9 cellular contexts compared by ENCODE assay signal in the genomic region with DNA sequence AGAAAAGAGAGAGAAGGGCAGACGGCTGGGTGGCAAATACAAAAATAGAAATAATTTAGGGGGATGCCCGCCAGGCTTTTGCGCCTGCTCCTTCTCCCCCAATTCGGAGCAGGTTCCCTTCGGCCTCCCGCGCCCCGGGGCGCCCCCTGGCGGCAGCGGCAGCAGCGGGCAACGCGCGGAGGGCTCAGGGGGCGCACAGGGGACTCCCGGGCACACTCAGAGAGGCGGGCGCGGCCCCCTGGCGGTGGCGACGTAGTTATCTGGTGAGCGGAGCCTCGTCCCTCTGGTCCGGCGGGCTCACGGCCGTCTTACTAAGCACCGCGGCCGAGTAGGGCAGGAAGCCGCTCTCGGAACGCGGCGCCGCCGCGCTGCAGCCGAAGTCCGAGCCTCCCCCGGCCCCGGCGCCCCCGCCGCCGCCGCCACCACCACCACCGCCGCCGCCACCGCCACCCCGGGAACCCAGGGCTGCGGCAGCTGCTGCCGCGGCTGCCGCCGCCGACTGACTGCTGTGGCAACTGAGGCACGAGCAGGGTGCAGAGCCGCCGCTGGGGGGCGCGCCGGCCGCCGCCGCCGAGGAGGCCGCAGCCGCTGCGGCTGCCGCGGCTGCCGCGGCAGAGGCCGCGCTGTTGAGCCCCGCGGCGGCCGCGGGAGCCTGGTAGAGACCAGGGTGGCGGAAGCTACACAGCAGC. TPM values are rescaled to one million over a fixed set of nuclear protein-coding genes. Genes with fewer than 3 reads are reported as not detected.
DNase-seq lines count a peak whose midpoint lies in the region; TF ChIP-seq lines count a peak whose summit lies in the region.
"Had no signal": no experiment of that assay in that cellular context is flagged by ENCODE, and none has a peak within 500 bp of the region (broad histone marks: within the 10 kb centered on the region; RNA-seq: fewer than 3 reads in every experiment).

No MANE protein-coding gene starts in this region.

- DNase-seq in activated naive CD4-positive, alpha-beta T cell treated with Interleukin-2 at 50 U/mL for 16 hours: no peak
- DNase-seq in NCI-H2171 (lab: John Stamatoyannopoulos, UW) (peak; percentile 65), ascending aorta (ENCODE audit: low spot score in 2 of 2) (no peak), iris pigment epithelial cell (ENCODE audit: low read depth) (peak; percentile 14), tibial nerve (ENCODE audit: low spot score in 2 of 2) (no peak), HPDE6-E6E7 (ENCODE audit: extremely low spot score) (no peak), Kasumi-1 (lab: John Stamatoyannopoulos, UW) (no peak)

- H3K27me3 ChIP-seq in ascending aorta: peaks cover 75% of the 10 kb centered on the region
- H3K27me3 ChIP-seq in tibial nerve: peaks cover 28 to 97% of the 10 kb centered on the region in 2 donors

- H3K36me3 ChIP-seq in ascending aorta: no peaks in the 10 kb centered on the region
- H3K36me3 ChIP-seq in tibial nerve: no peaks in the 10 kb centered on the region

- peaks cover 67% of the 10 kb centered on the region for H3K27me3 Mint-ChIP-seq in activated naive CD4-positive, alpha-beta T cell treated with anti-CD3 and anti-CD28 coated beads, Interleukin-2, amount 50 U/mL, for 24 hours

- H3K4me3 Mint-ChIP-seq in activated naive CD4-positive, alpha-beta T cell treated with anti-CD3 and anti-CD28 coated beads, Interleukin-2, amount 50 U/mL, for 24 hours: no peak overlapping the region

- H3K9me3 ChIP-seq in ascending aorta (no peaks in the 10 kb centered on the region), tibial nerve (no peaks in the 10 kb centered on the region)

- H3K9me3 Mint-ChIP-seq in activated naive CD4-positive, alpha-beta T cell treated with anti-CD3 and anti-CD28 coated beads, Interleukin-2, amount 50 U/mL, for 24 hours: peaks cover 25% of the 10 kb centered on the region

- peaks cover 6% of the 10 kb centered on the region for H3K4me1 Mint-ChIP-seq in activated naive CD4-positive, alpha-beta T cell treated with anti-CD3 and anti-CD28 coated beads, Interleukin-2, amount 50 U/mL, for 24 hours

- peaks cover 25% of the 10 kb centered on the region for H3K36me3 Mint-ChIP-seq in activated naive CD4-positive, alpha-beta T cell treated with anti-CD3 and anti-CD28 coated beads, Interleukin-2, amount 50 U/mL, for 24 hours

- TF ChIP-seq CTCF in ascending aorta (IDR thresholded peaks at IDR 0.05): peak; percentile 36 to 58 (median 54)
- TF ChIP-seq CTCF in tibial nerve (IDR thresholded peaks at IDR 0.05): peak; percentile 27 to 43 (median 39)

- intact Hi-C loops in ascending aorta (cut with DNase I): loop anchor here (5.0 kb wide), 1 partner anchor 42 kb away; the partner anchor contains the start of gene HOXD9

- H3K27ac ChIP-seq in ascending aorta (no peak overlapping the region), tibial nerve (no peak overlapping the region)

- no peak for TF ChIP-seq EP300 in tibial nerve (IDR thresholded peaks at IDR 0.05)

- H3K4me1 ChIP-seq in ascending aorta (no peaks in the 10 kb centered on the region), tibial nerve (peaks cover 0 to 54% (median 4%) of the 10 kb centered on the region in 4 donors)

- peak overlapping the region; percentile 78 for H3K27ac Mint-ChIP-seq in activated naive CD4-positive, alpha-beta T cell treated with anti-CD3 and anti-CD28 coated beads, Interleukin-2, amount 50 U/mL, for 24 hours

- H3K4me3 ChIP-seq in ascending aorta: peak overlapping the region; percentile 28 to 37
- peak overlapping the region in 1 of 4 donors; percentile 21 for H3K4me3 ChIP-seq in tibial nerve

- 2% methylated on average over 41 of the region's 85 CpGs for WGBS in tibial nerve, 2 donors

- TF ChIP-seq POLR2A in tibial nerve (IDR thresholded peaks at IDR 0.05): no peak

RNA-seq across cellular contexts. Expression of gene EVX2, which starts 3.8 kb away (rescaled TPM):
- total RNA-seq in ascending aorta: not detected
- total RNA-seq in tibial nerve: not detected
- total RNA-seq: frontal cortex had no signal

RNA-seq across cellular contexts. Expression of gene HOXD13, which starts 12.5 kb away (rescaled TPM):
- total RNA-seq in ascending aorta (not detected), tibial nerve (under 1 TPM in 1 of 4 donors, not detected in 3; 0.21 TPM)
- total RNA-seq: frontal cortex had no signal

RNA-seq across cellular contexts. Expression of gene HOXD12, which starts 19.6 kb away (rescaled TPM):
- total RNA-seq in ascending aorta: not detected
- not detected for total RNA-seq in tibial nerve
- total RNA-seq: frontal cortex had no signal

RNA-seq across cellular contexts. Expression of gene HOXD11, which starts 27.1 kb away (rescaled TPM):
- total RNA-seq in ascending aorta: not detected
- 1 to 10 TPM in 2 of 4 donors, under 1 TPM in 1, not detected in 1; 0.21 to 1.8 (median 1.2) TPM for total RNA-seq in tibial nerve
- total RNA-seq: frontal cortex had no signal

RNA-seq across cellular contexts. Expression of gene HOXD10, which starts 36.6 kb away (rescaled TPM):
- not detected for total RNA-seq in ascending aorta
- total RNA-seq in tibial nerve: 1 to 10 TPM in 2 of 4 donors, under 1 TPM in 2; 0.39 to 2.1 (median 1.1) TPM
- total RNA-seq: frontal cortex had no signal

Comparison
In these comparisons a context has a peak if more than half of its experiments do, and no peak if none do; other contexts are left out.
1. DNase-seq: peak in NCI-H2171 (single experiment) and iris pigment epithelial cell (single experiment); none in activated naive CD4-positive, alpha-beta T cell treated with Interleukin-2 at 50 U/mL for 16 hours (single experiment), ascending aorta (0 of 2), tibial nerve (0 of 2), HPDE6-E6E7 (single experiment) and Kasumi-1 (0 of 2).